27 cellular contexts compared by ENCODE assay signal in genomic region chr19:45140144-45140503, GRCh38. TPM values are rescaled to one million over a fixed set of nuclear protein-coding genes. Genes with fewer than 3 reads are reported as not detected.
"Had no signal": no experiment of that assay in that cellular context is flagged by ENCODE, and none has a peak within 500 bp of the region (broad histone marks: within the 10 kb centered on the region; RNA-seq: fewer than 3 reads in every experiment).

No MANE protein-coding gene starts in this region.

- H3K9me3 ChIP-seq: esophagus squamous epithelium, lower lobe of right lung, neutrophil, pancreas, right lobe of liver, thoracic aorta, tibial nerve, upper lobe of left lung had no signal

- H3K27me3 ChIP-seq: esophagus squamous epithelium, neutrophil, pancreas, right lobe of liver, tibial nerve, upper lobe of left lung had no signal

- H3K4me3 Mint-ChIP-seq: effector memory CD8-positive, alpha-beta T cell; immature natural killer cell; naive thymus-derived CD8-positive, alpha-beta T cell; stimulated activated naive B cell treated with anti-CD40 and anti-IgM and Interleukin-4, amounts not matched to agents 10 μg/mL and 1 μg/mL and 100 μg/mL, for 72 hours; stimulated activated naive CD8-positive, alpha-beta T cell treated with anti-CD3 and anti-CD28 coated beads, Interleukin-15, Interleukin-2, amounts not matched to agents 100 ng/mL and 50 ng/mL, for 24 hours had no signal

- H3K27me3 Mint-ChIP-seq: effector memory CD8-positive, alpha-beta T cell; naive thymus-derived CD8-positive, alpha-beta T cell; stimulated activated naive B cell treated with anti-CD40 and anti-IgM and Interleukin-4, amounts not matched to agents 10 μg/mL and 1 μg/mL and 100 μg/mL, for 72 hours; stimulated activated naive CD8-positive, alpha-beta T cell treated with anti-CD3 and anti-CD28 coated beads, Interleukin-15, Interleukin-2, amounts not matched to agents 100 ng/mL and 50 ng/mL, for 24 hours had no signal

- H3K27ac Mint-ChIP-seq: effector memory CD8-positive, alpha-beta T cell; immature natural killer cell; naive thymus-derived CD8-positive, alpha-beta T cell; stimulated activated naive B cell treated with anti-CD40 and anti-IgM and Interleukin-4, amounts not matched to agents 10 μg/mL and 1 μg/mL and 100 μg/mL, for 72 hours; stimulated activated naive CD8-positive, alpha-beta T cell treated with anti-CD3 and anti-CD28 coated beads, Interleukin-15, Interleukin-2, amounts not matched to agents 100 ng/mL and 50 ng/mL, for 24 hours had no signal

- H3K4me1 ChIP-seq: lower lobe of right lung, pancreas, right lobe of liver had no signal

- H3K27ac ChIP-seq: coronary artery, esophagus squamous epithelium, lower lobe of right lung, neutrophil, pancreas, right lobe of liver, thoracic aorta, tibial nerve, upper lobe of left lung had no signal

- H3K4me3 ChIP-seq: coronary artery, esophagus squamous epithelium, lower lobe of right lung, pancreas, right lobe of liver, thoracic aorta, tibial nerve, upper lobe of left lung had no signal

- DNase-seq: effector memory CD8-positive, alpha-beta T cell; erythroblast; esophagus squamous epithelium; foreskin melanocyte; glutamatergic neuron; hypothalamus; immature natural killer cell; islet precursor cell; kidney glomerular epithelial cell; left colon; left ventricle myocardium superior; lower lobe of right lung; naive thymus-derived CD8-positive, alpha-beta T cell; right lobe of liver; small intestine; stimulated activated CD4-positive, alpha-beta T cell treated with anti-CD3 and anti-CD28 coated beads, Interleukin-15, amount 100 ng/mL, for 24 hours; stimulated activated CD4-positive, alpha-beta T cell treated with anti-CD3 and anti-CD28 coated beads, Interleukin-2, amount 100 ng/mL, for 48 hours; stimulated activated naive B cell treated with anti-CD40 and anti-IgM and Interleukin-4, amounts not matched to agents 10 μg/mL and 1 μg/mL and 100 μg/mL, for 72 hours had no signal

- ATAC-seq: effector memory CD8-positive, alpha-beta T cell; left colon; left ventricle myocardium superior; lower lobe of right lung; naive thymus-derived CD8-positive, alpha-beta T cell; pancreas; right lobe of liver; stimulated activated naive B cell treated with anti-CD40 and anti-IgM and Interleukin-4, amounts not matched to agents 10 μg/mL and 1 μg/mL and 100 μg/mL, for 72 hours had no signal

- H3K9me3 Mint-ChIP-seq: effector memory CD8-positive, alpha-beta T cell; immature natural killer cell; naive thymus-derived CD8-positive, alpha-beta T cell; stimulated activated naive B cell treated with anti-CD40 and anti-IgM and Interleukin-4, amounts not matched to agents 10 μg/mL and 1 μg/mL and 100 μg/mL, for 72 hours; stimulated activated naive CD8-positive, alpha-beta T cell treated with anti-CD3 and anti-CD28 coated beads, Interleukin-15, Interleukin-2, amounts not matched to agents 100 ng/mL and 50 ng/mL, for 24 hours had no signal

RNA-seq across cellular contexts. Expression of gene NKPD1, which starts 20.7 kb away (rescaled TPM):
- total RNA-seq: lower lobe of right lung, mesenteric fat pad, posterior vena cava had no signal
